In the genomic region with DNA sequence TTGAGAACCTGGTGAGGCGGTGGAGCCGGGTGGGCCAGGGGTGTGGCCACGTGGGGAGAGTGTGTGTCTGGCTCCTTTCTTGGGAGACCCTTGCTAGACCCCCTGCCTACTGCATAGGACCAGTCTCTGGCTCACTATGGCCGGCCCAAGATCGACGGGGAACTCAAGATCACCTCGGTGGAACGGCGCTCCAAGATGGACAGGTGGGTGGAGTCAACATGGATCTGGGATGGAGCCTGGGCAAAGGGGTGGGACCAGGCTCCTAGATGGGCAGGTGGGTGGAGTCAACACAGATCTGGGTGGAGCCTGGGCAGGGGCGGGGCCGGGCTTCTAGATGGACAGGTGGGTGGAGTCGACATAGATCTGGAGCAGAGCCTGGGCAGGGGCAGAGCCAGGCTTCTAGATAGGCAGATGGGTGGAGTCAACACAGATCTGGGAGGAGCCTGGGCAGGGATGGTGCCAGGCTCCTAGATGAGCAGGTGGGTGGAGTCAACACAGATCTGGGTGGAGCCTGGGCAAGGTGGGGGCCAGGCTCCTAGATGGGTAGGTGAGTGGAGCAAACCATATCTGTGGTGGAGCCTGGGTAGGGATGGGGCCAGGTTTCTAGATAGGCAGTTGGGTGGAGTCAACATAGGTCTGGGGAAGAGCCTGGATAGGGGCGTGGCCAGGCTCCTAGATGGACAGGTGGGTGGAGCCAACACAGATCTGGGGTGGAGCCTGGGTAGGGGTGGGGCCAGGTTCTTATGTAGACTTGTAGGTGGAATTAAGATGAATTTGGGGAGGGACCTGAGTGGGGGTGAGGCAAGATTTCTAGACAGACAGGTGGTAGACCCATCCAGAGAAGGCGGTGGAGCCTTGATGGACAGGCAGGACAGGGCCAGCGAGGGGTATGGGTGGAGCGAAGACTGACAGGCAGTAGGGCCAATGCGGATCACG, we compare ENCODE assay signal across 7 cellular contexts. TPM values are rescaled to one million over a fixed set of nuclear protein-coding genes. Genes with fewer than 3 reads are reported as not detected.
A peak's percentile ranks its signal among the peaks of the same experiment; 100 is the strongest.
DNase-seq lines count a peak whose midpoint lies in the region; ATAC-seq and TF ChIP-seq lines count a peak whose summit lies in the region.

No MANE protein-coding gene starts in this region.

- H3K27ac ChIP-seq in GM23248 (no peak overlapping the region), OCI-LY7 (ENCODE audit: low read depth, low read length, poor library complexity, severe bottlenecking) (no peak overlapping the region)

- H3K4me2 ChIP-seq in GM23248 (ENCODE audit: unreplicated experiment) (no peak overlapping the region), OCI-LY7 (ENCODE audit: low read length) (no peak overlapping the region)

- H3K27me3 ChIP-seq in GM23248 (replicated peaks; ENCODE audit: insufficient read depth): no peaks in the 10 kb centered on the region; the same call in 1 of the 2 replicates

- CTCF ChIA-PET in OCI-LY7 (lab: Charles Lee; ENCODE audit: unreplicated experiment): no interaction called here

- POLR2A ChIA-PET in OCI-LY7 (lab: Charles Lee): no interaction called here

- no peak overlapping the region for H3K4me3 Mint-ChIP-seq in central memory CD8-positive, alpha-beta T cell

- no peaks in the 10 kb centered on the region for H3K4me1 ChIP-seq in GM23248 (ENCODE audit: insufficient read depth)
- no peaks in the 10 kb centered on the region for H3K4me1 ChIP-seq in OCI-LY7 (ENCODE audit: insufficient read depth, low read length, poor library complexity, severe bottlenecking)

- DNase-seq in GM23248 (peak; percentile 10), OCI-LY7 (ENCODE audit: low spot score) (peak; percentile 85), medulla oblongata (ENCODE audit: extremely low spot score) (no peak), COLO668 (lab: John Stamatoyannopoulos, UW; ENCODE audit: unreplicated experiment) (no peak)
- no peak for DNase-seq in central memory CD8-positive, alpha-beta T cell (ENCODE audit: low spot score in 2 of 2)
- DNase-seq in stimulated activated CD4-positive, alpha-beta T cell treated with anti-CD3 and anti-CD28 coated beads, Interleukin-4, amount 100 ng/mL, for 48 hours (ENCODE audit: low read depth in 2 of 2): peak; percentile 44 to 59

- H3K4me3 ChIP-seq in GM23248: no peak overlapping the region
- no peak overlapping the region for H3K4me3 ChIP-seq in OCI-LY7 (ENCODE audit: low read depth, low read length, poor library complexity, severe bottlenecking)

- 57 to 67% methylated on average over 16 to 18 of the region's 18 CpGs for WGBS in GM23248 (ENCODE audit: low coverage in 1 of 2, low lambda C conversion rate in 2 of 2, missing lambda C conversion rate in 2 of 2), 2 experiments

- peaks cover 4% of the 10 kb centered on the region for H3K4me1 Mint-ChIP-seq in central memory CD8-positive, alpha-beta T cell

- peak; percentile 49 for ATAC-seq in central memory CD8-positive, alpha-beta T cell (replicated peaks; ENCODE audit: extremely low read depth, poor library complexity, severe bottlenecking)
- ATAC-seq in HG02642 (IDR thresholded peaks at IDR 0.05; ENCODE audit: poor library complexity, unreplicated experiment): no peak

- H3K9me3 ChIP-seq in GM23248 (ENCODE audit: low read depth): no peaks in the 10 kb centered on the region
- no peaks in the 10 kb centered on the region for H3K9me3 ChIP-seq in OCI-LY7 (ENCODE audit: low read length)

- H3K9me3 Mint-ChIP-seq in central memory CD8-positive, alpha-beta T cell: no peaks in the 10 kb centered on the region

- H3K27me3 Mint-ChIP-seq in central memory CD8-positive, alpha-beta T cell: no peaks in the 10 kb centered on the region

- no peak overlapping the region for H2AFZ ChIP-seq in GM23248
- no peak overlapping the region for H2AFZ ChIP-seq in OCI-LY7 (ENCODE audit: low read length)

- H4K20me1 ChIP-seq in GM23248 (ENCODE audit: insufficient read depth) (no peaks in the 10 kb centered on the region), OCI-LY7 (ENCODE audit: insufficient read depth, low read length) (no peaks in the 10 kb centered on the region)

- no peaks in the 10 kb centered on the region for H3F3A ChIP-seq in GM23248 (ENCODE audit: insufficient read depth)

- H3K27ac Mint-ChIP-seq in central memory CD8-positive, alpha-beta T cell (ENCODE audit: low read depth): peak overlapping the region; percentile 52

- BruUV-seq in OCI-LY7 (replicated peaks; lab: Mats Ljungman, UMichigan): no TSS peak

- in situ Hi-C loops in GM23248 (cut with MboI): no loop called here

- no peak for TF ChIP-seq CTCF in OCI-LY7 (conservative IDR thresholded peaks at IDR 0.05; ENCODE audit: low read length)

- no peak overlapping the region for H3K9ac ChIP-seq in GM23248

- no peaks in the 10 kb centered on the region for H3K79me2 ChIP-seq in GM23248 (ENCODE audit: insufficient read depth)
- no peaks in the 10 kb centered on the region for H3K79me2 ChIP-seq in OCI-LY7 (ENCODE audit: insufficient read depth, low read depth, low read length)

- H3K36me3 ChIP-seq in GM23248 (ENCODE audit: low read depth) (no peaks in the 10 kb centered on the region), OCI-LY7 (ENCODE audit: insufficient read depth, low read length) (peaks cover 96% of the 10 kb centered on the region)

- intact Hi-C loops in OCI-LY7 (cut with micrococcal nuclease; ENCODE audit: unreplicated experiment): no loop called here

- peaks cover 83% of the 10 kb centered on the region for H3K36me3 Mint-ChIP-seq in central memory CD8-positive, alpha-beta T cell (ENCODE audit: insufficient read depth)

- H3K9me2 ChIP-seq in GM23248 (ENCODE audit: insufficient read depth) (no peaks in the 10 kb centered on the region), OCI-LY7 (ENCODE audit: insufficient read depth, low read length) (no peaks in the 10 kb centered on the region)

RNA-seq across cellular contexts. Expression of a gene that starts 56.5 kb away (rescaled TPM):
- total RNA-seq in GM23248 (2014; rRNA removed; shearing (Covaris generic)): not detected in 2 replicates
- polyA plus RNA-seq in GM23248 (2016; fragmentation: Nextera tagmentation; extraction: Ambion mirVana): not detected in 2 replicates
- 76.1 and 90.7 TPM in 2 replicates for total RNA-seq in OCI-LY7 (2014; rRNA removed; shearing (Covaris generic))
- 92.7 and 107 TPM in 2 replicates for total RNA-seq in OCI-LY7 (2022)

RNA-seq across cellular contexts. Expression of a gene that starts 58.4 kb away (rescaled TPM):
- total RNA-seq in GM23248 (2014; rRNA removed; shearing (Covaris generic)): not detected in 2 replicates
- not detected in 2 replicates for polyA plus RNA-seq in GM23248 (2016; fragmentation: Nextera tagmentation; extraction: Ambion mirVana)
- total RNA-seq in OCI-LY7 (2014; rRNA removed; shearing (Covaris generic)): 0.08 TPM in 1 of 2 replicates, not detected in the other
- total RNA-seq in OCI-LY7 (2022): 0.17 and 0.46 TPM in 2 replicates

Comparison
In these comparisons a context has a peak if more than half of its experiments do, and no peak if none do; other contexts are left out.
1. DNase-seq: peak in GM23248 (single experiment), OCI-LY7 (single experiment) and stimulated activated CD4-positive, alpha-beta T cell treated with anti-CD3 and anti-CD28 coated beads, Interleukin-4, amount 100 ng/mL, for 48 hours (2 of 2); none in central memory CD8-positive, alpha-beta T cell (0 of 2), medulla oblongata (single experiment) and COLO668 (single experiment).
2. RNA of a gene that starts 56.5 kb away (total RNA-seq): 76.1 to 107 TPM in OCI-LY7; not detected in GM23248; every median in the first group is over 10 times any median in the second.